In genomic region chr6:169943521-169944337, GRCh38 we compare ENCODE assay signal across 26 cellular contexts.
"Had no signal": no experiment of that assay in that cellular context is flagged by ENCODE, and none has a peak within 500 bp of the region (broad histone marks: within the 10 kb centered on the region; RNA-seq: fewer than 3 reads in every experiment).

No MANE protein-coding gene starts in this region.

- H3K4me1 Mint-ChIP-seq: endodermal cell; naive thymus-derived CD8-positive, alpha-beta T cell; stimulated activated memory B cell treated with anti-CD40 and anti-IgM and Interleukin-4, amounts not matched to agents 10 μg/mL and 1 μg/mL and 100 μg/mL, for 72 hours had no signal

- H3K27me3 ChIP-seq: colonic mucosa, esophagus squamous epithelium, sigmoid colon, suprapubic skin, transverse colon, uterus had no signal

- H3K27ac ChIP-seq: colonic mucosa, esophagus squamous epithelium, heart right ventricle, left lung, lower lobe of right lung, prostate gland, sigmoid colon, suprapubic skin, transverse colon, upper lobe of right lung, uterus had no signal

- H3K36me3 ChIP-seq: colonic mucosa, esophagus squamous epithelium, heart right ventricle, left lung, lower lobe of right lung, prostate gland, sigmoid colon, suprapubic skin, transverse colon, upper lobe of right lung, uterus had no signal

- H3K4me3 ChIP-seq: colonic mucosa, esophagus squamous epithelium, heart right ventricle, left lung, lower lobe of right lung, prostate gland, sigmoid colon, suprapubic skin, transverse colon, upper lobe of right lung, uterus had no signal

- H3K4me3 Mint-ChIP-seq: dendritic cell treated with granulocyte-macrophage colony-stimulating factor and Interleukin-4, amounts not matched to agents 40 ng/mL and 50 ng/mL, for 4 days; endodermal cell; naive thymus-derived CD8-positive, alpha-beta T cell; nephron progenitor cell; stimulated activated memory B cell treated with anti-CD40 and anti-IgM and Interleukin-4, amounts not matched to agents 10 μg/mL and 1 μg/mL and 100 μg/mL, for 72 hours; stimulated activated naive CD8-positive, alpha-beta T cell treated with anti-CD3 and anti-CD28 coated beads, Interleukin-15, Interleukin-2, amounts not matched to agents 100 ng/mL and 50 ng/mL, for 24 hours had no signal

- H3K27ac Mint-ChIP-seq: dendritic cell treated with granulocyte-macrophage colony-stimulating factor and Interleukin-4, amounts not matched to agents 40 ng/mL and 50 ng/mL, for 4 days; endodermal cell; naive thymus-derived CD8-positive, alpha-beta T cell; nephron progenitor cell; stimulated activated memory B cell treated with anti-CD40 and anti-IgM and Interleukin-4, amounts not matched to agents 10 μg/mL and 1 μg/mL and 100 μg/mL, for 72 hours; stimulated activated naive CD8-positive, alpha-beta T cell treated with anti-CD3 and anti-CD28 coated beads, Interleukin-15, Interleukin-2, amounts not matched to agents 100 ng/mL and 50 ng/mL, for 24 hours had no signal

- DNase-seq: colonic mucosa; effector CD8-positive, alpha-beta T cell; endodermal cell; esophagus squamous epithelium; foreskin melanocyte; glutamatergic neuron; heart right ventricle; hippocampal formation; left cardiac atrium; left lung; lower lobe of right lung; naive thymus-derived CD8-positive, alpha-beta T cell; nephron progenitor cell; nucleus accumbens; right cardiac atrium; sigmoid colon; stimulated activated CD4-positive, alpha-beta T cell treated with anti-CD3 and anti-CD28 coated beads, Interleukin-2, amount 100 ng/mL, for 24 hours; stimulated activated CD4-positive, alpha-beta T cell treated with anti-CD3 and anti-CD28 coated beads, Interleukin-4, amount 100 ng/mL, for 24 hours; transverse colon; upper lobe of right lung; uterus had no signal

- H3K9me3 ChIP-seq: colonic mucosa, esophagus squamous epithelium, prostate gland, sigmoid colon, transverse colon, upper lobe of right lung had no signal

- H3K36me3 Mint-ChIP-seq: stimulated activated memory B cell treated with anti-CD40 and anti-IgM and Interleukin-4, amounts not matched to agents 10 μg/mL and 1 μg/mL and 100 μg/mL, for 72 hours had no signal

- H3K27me3 Mint-ChIP-seq: stimulated activated naive CD8-positive, alpha-beta T cell treated with anti-CD3 and anti-CD28 coated beads, Interleukin-15, Interleukin-2, amounts not matched to agents 100 ng/mL and 50 ng/mL, for 24 hours had no signal

- H3K4me1 ChIP-seq: colonic mucosa, esophagus squamous epithelium, heart right ventricle, left lung, lower lobe of right lung, prostate gland, suprapubic skin, transverse colon, upper lobe of right lung had no signal

- ATAC-seq: heart right ventricle; left cardiac atrium; left lung; lower lobe of right lung; naive thymus-derived CD8-positive, alpha-beta T cell; right cardiac atrium; stimulated activated memory B cell treated with anti-CD40 and anti-IgM and Interleukin-4, amounts not matched to agents 10 μg/mL and 1 μg/mL and 100 μg/mL, for 72 hours; upper lobe of right lung had no signal
